Comparison of ENCODE assay signal across 23 cellular contexts in genomic region chr19:18633321-18633720, GRCh38. TPM values are rescaled to one million over a fixed set of nuclear protein-coding genes. Genes with fewer than 3 reads are reported as not detected.
A peak's percentile ranks its signal among the peaks of the same experiment; 100 is the strongest.
DNase-seq lines count a peak whose midpoint lies in the region; ATAC-seq, FAIRE-seq and TF ChIP-seq lines count a peak whose summit lies in the region.
"Had no signal": no experiment of that assay in that cellular context is flagged by ENCODE, and none has a peak within 500 bp of the region (broad histone marks: within the 10 kb centered on the region; RNA-seq: fewer than 3 reads in every experiment).

No MANE protein-coding gene starts in this region.

- H3K4me1 ChIP-seq in colonic mucosa = peaks cover 4% of the 10 kb centered on the region

- H3K36me3 Mint-ChIP-seq in activated CD4-positive, alpha-beta T cell treated with anti-CD3 and anti-CD28 coated beads for 36 hours (ENCODE audit: low read depth) = no peaks in the 10 kb centered on the region
- H3K36me3 Mint-ChIP-seq: CD4-positive, CD25-positive, alpha-beta regulatory T cell; IgD-negative memory B cell had no signal

- CTCF ChIA-PET in activated CD4-positive, alpha-beta T cell treated with anti-CD3 and anti-CD28 coated beads for 36 hours (lab: Charles Lee) = no interaction called here

- no peaks in the 10 kb centered on the region for H3K36me3 ChIP-seq in colonic mucosa
- H3K36me3 ChIP-seq: esophagus muscularis mucosa, gastroesophageal sphincter, left ventricle myocardium inferior, suprapubic skin had no signal

- H3K9ac ChIP-seq in colonic mucosa (ENCODE audit: low read depth in 2 of 2, low read length in 2 of 2) = no peak overlapping the region

- DNase-seq in NCI-H82 (lab: John Stamatoyannopoulos, UW) (peak; percentile 48), NCI-H82 treated with DMSO at 0.1 percent for 48 hours (lab: John Stamatoyannopoulos, UW; ENCODE audit: unreplicated experiment) (no peak), NCI-H524 (lab: John Stamatoyannopoulos, UW) (peak; percentile 92 to 96), colonic mucosa (peak; percentile 35), H54 (ENCODE audit: insufficient read length, low spot score) (no peak), dermis blood vessel endothelial cell (no peak)
- no peak for DNase-seq in activated CD4-positive, alpha-beta T cell treated with anti-CD3 and anti-CD28 coated beads for 36 hours
- DNase-seq: activated CD4-positive, CD25-positive, alpha-beta regulatory T cell; activated CD8-positive, alpha-beta T cell treated with anti-CD3 and anti-CD28 coated beads, Interleukin-2, amount 10 ng/mL, durations not matched to agents 7 days and 5 days; activated naive CD4-positive, alpha-beta T cell treated with anti-CD3 and anti-CD28 coated beads for 36 hours; activated T-cell treated with anti-CD3 and anti-CD28 coated beads, Interleukin-2, amount 50 U/mL, for 24 hours; anterior cingulate cortex; CD4-positive, CD25-positive, alpha-beta regulatory T cell; effector memory CD4-positive, alpha-beta T cell; left ventricle myocardium inferior; NCI-H2081 treated with DMSO at 0.1 percent for 48 hours; T-helper 9 cell had no signal

- no peaks in the 10 kb centered on the region for H3K9me3 Mint-ChIP-seq in activated CD4-positive, alpha-beta T cell treated with anti-CD3 and anti-CD28 coated beads for 36 hours (ENCODE audit: low read depth)
- H3K9me3 Mint-ChIP-seq: activated naive CD4-positive, alpha-beta T cell treated with anti-CD3 and anti-CD28 coated beads for 36 hours; activated T-cell treated with anti-CD3 and anti-CD28 coated beads, Interleukin-2, amount 50 U/mL, for 24 hours; CD4-positive, CD25-positive, alpha-beta regulatory T cell; central memory CD8-positive, alpha-beta T cell had no signal

- no peak overlapping the region for H3K27ac Mint-ChIP-seq in activated CD4-positive, alpha-beta T cell treated with anti-CD3 and anti-CD28 coated beads for 36 hours
- H3K27ac Mint-ChIP-seq: activated CD8-positive, alpha-beta T cell treated with anti-CD3 and anti-CD28 coated beads, Interleukin-2, amount 10 ng/mL, durations not matched to agents 7 days and 5 days; activated naive CD4-positive, alpha-beta T cell treated with anti-CD3 and anti-CD28 coated beads for 36 hours; activated T-cell treated with anti-CD3 and anti-CD28 coated beads, Interleukin-2, amount 50 U/mL, for 24 hours; CD4-positive, CD25-positive, alpha-beta regulatory T cell had no signal

- H3K27ac ChIP-seq in colonic mucosa = no peak overlapping the region
- H3K27ac ChIP-seq: esophagus muscularis mucosa, gastroesophageal sphincter, left ventricle myocardium inferior, suprapubic skin had no signal

- intact Hi-C loops in colonic mucosa (cut with DNase I) = no loop called here
- intact Hi-C loops in activated CD4-positive, alpha-beta T cell treated with anti-CD3 and anti-CD28 coated beads for 36 hours (cut with DNase I, micrococcal nuclease) = no loop called here

- TF ChIP-seq POLR2A in H54 (IDR thresholded peaks at IDR 0.05; ENCODE audit: low read depth, low read length) = no peak

- POLR2A ChIA-PET in activated CD4-positive, alpha-beta T cell treated with anti-CD3 and anti-CD28 coated beads for 36 hours (lab: Charles Lee) = no interaction called here

- peaks cover 19% of the 10 kb centered on the region for H3K4me1 Mint-ChIP-seq in activated CD4-positive, alpha-beta T cell treated with anti-CD3 and anti-CD28 coated beads for 36 hours

- H3K9me3 ChIP-seq in colonic mucosa = no peaks in the 10 kb centered on the region
- H3K9me3 ChIP-seq: esophagus muscularis mucosa, gastroesophageal sphincter, left ventricle myocardium inferior, suprapubic skin had no signal

- no peak for ATAC-seq in activated CD4-positive, alpha-beta T cell treated with anti-CD3 and anti-CD28 coated beads for 36 hours
- ATAC-seq in GM21423 (IDR thresholded peaks at IDR 0.05; ENCODE audit: unreplicated experiment) = no peak
- ATAC-seq: activated CD8-positive, alpha-beta T cell treated with anti-CD3 and anti-CD28 coated beads, Interleukin-2, amount 10 ng/mL, durations not matched to agents 7 days and 5 days; gastroesophageal sphincter had no signal

- H3K4me3 ChIP-seq in colonic mucosa = no peak overlapping the region
- H3K4me3 ChIP-seq: esophagus muscularis mucosa, gastroesophageal sphincter, left ventricle myocardium inferior, suprapubic skin had no signal

- TF ChIP-seq CTCF in colonic mucosa (IDR thresholded peaks at IDR 0.05) = no peak

- H3K4me3 Mint-ChIP-seq in activated CD4-positive, alpha-beta T cell treated with anti-CD3 and anti-CD28 coated beads for 36 hours = no peak overlapping the region
- H3K4me3 Mint-ChIP-seq: activated CD8-positive, alpha-beta T cell treated with anti-CD3 and anti-CD28 coated beads, Interleukin-2, amount 10 ng/mL, durations not matched to agents 7 days and 5 days; activated naive CD4-positive, alpha-beta T cell treated with anti-CD3 and anti-CD28 coated beads for 36 hours; activated T-cell treated with anti-CD3 and anti-CD28 coated beads, Interleukin-2, amount 50 U/mL, for 24 hours; central memory CD8-positive, alpha-beta T cell had no signal

- no peaks in the 10 kb centered on the region for H3K27me3 Mint-ChIP-seq in activated CD4-positive, alpha-beta T cell treated with anti-CD3 and anti-CD28 coated beads for 36 hours
- H3K27me3 Mint-ChIP-seq: activated T-cell treated with anti-CD3 and anti-CD28 coated beads, Interleukin-2, amount 50 U/mL, for 24 hours had no signal

- H3K27me3 ChIP-seq in colonic mucosa = no peaks in the 10 kb centered on the region
- H3K27me3 ChIP-seq: esophagus muscularis mucosa, gastroesophageal sphincter, suprapubic skin had no signal

- FAIRE-seq in H54 (lab: Jason Lieb, UNC) = no peak

RNA-seq across cellular contexts. Expression of gene KLHL26, which starts 3.5 kb away (rescaled TPM):
- total RNA-seq in colonic mucosa = 10 to 100 TPM in 1 of 2 donors, 1 to 10 TPM in 1; 7.3 to 14.7 TPM
- total RNA-seq in dermis blood vessel endothelial cell = 1.9 and 9.1 TPM in 2 replicates
- total RNA-seq in activated CD4-positive, alpha-beta T cell treated with anti-CD3 and anti-CD28 coated beads for 36 hours = 10 to 100 TPM in 1 of 2 experiments, 1 to 10 TPM in 1; 9.9 to 11.9 TPM

RNA-seq across cellular contexts. Expression of gene TMEM59L, which starts 20.7 kb away (rescaled TPM):
- total RNA-seq in colonic mucosa (1 to 10 TPM in 1 of 2 donors, under 1 TPM in 1; 0.27 to 1.4 TPM), dermis blood vessel endothelial cell (under 0.01 TPM in 1 of 2 replicates, not detected in the other)
- total RNA-seq in activated CD4-positive, alpha-beta T cell treated with anti-CD3 and anti-CD28 coated beads for 36 hours = under 1 TPM in 1 of 2 experiments, not detected in 1; 0.11 TPM
- total RNA-seq: activated CD8-positive, alpha-beta T cell treated with anti-CD3 and anti-CD28 coated beads, Interleukin-2, amount 10 ng/mL, durations not matched to agents 7 days and 5 days; CD4-positive, CD25-positive, alpha-beta regulatory T cell had no signal

RNA-seq across cellular contexts. Expression of gene CRLF1, which starts 26.7 kb away (rescaled TPM):
- total RNA-seq in colonic mucosa (1 to 10 TPM in 1 of 2 donors, under 1 TPM in 1; 0.84 to 1.6 TPM), dermis blood vessel endothelial cell (not detected in 2 replicates)
- total RNA-seq in activated CD4-positive, alpha-beta T cell treated with anti-CD3 and anti-CD28 coated beads for 36 hours = not detected
- total RNA-seq: activated CD8-positive, alpha-beta T cell treated with anti-CD3 and anti-CD28 coated beads, Interleukin-2, amount 10 ng/mL, durations not matched to agents 7 days and 5 days; activated naive CD4-positive, alpha-beta T cell treated with anti-CD3 and anti-CD28 coated beads for 36 hours; CD4-positive, CD25-positive, alpha-beta regulatory T cell had no signal

RNA-seq across cellular contexts. Expression of gene REX1BD, which starts 44.7 kb away (rescaled TPM):
- total RNA-seq in colonic mucosa (10 to 100 TPM; 46.7 to 79.6 TPM), dermis blood vessel endothelial cell (75.5 and 91.2 TPM in 2 replicates)
- total RNA-seq in activated CD4-positive, alpha-beta T cell treated with anti-CD3 and anti-CD28 coated beads for 36 hours = 10 to 100 TPM; 47.8 to 81.3 TPM

RNA-seq across cellular contexts. Expression of gene CRTC1, which starts 50.2 kb away (rescaled TPM):
- 10 to 100 TPM in 1 of 2 donors, 1 to 10 TPM in 1; 7.6 to 10.3 TPM for total RNA-seq in colonic mucosa
- total RNA-seq in dermis blood vessel endothelial cell = 1.2 and 1.8 TPM in 2 replicates
- 1 to 10 TPM; 5.3 to 9.7 TPM for total RNA-seq in activated CD4-positive, alpha-beta T cell treated with anti-CD3 and anti-CD28 coated beads for 36 hours

Comparison
In these comparisons a context has a peak if more than half of its experiments do, and no peak if none do; other contexts are left out.
1. DNase-seq: peak in NCI-H82 (single experiment), NCI-H524 (2 of 2) and colonic mucosa (single experiment); none in NCI-H82 treated with DMSO at 0.1 percent for 48 hours (single experiment), H54 (single experiment), dermis blood vessel endothelial cell (single experiment) and activated CD4-positive, alpha-beta T cell treated with anti-CD3 and anti-CD28 coated beads for 36 hours (single experiment).